Comparison of ENCODE assay signal across 8 cellular contexts in genomic region chr3:48595075-48595525, GRCh38. TPM values are rescaled to one million over a fixed set of nuclear protein-coding genes. Genes with fewer than 3 reads are reported as not detected.
DNase-seq lines count a peak whose midpoint lies in the region; TF ChIP-seq lines count a peak whose summit lies in the region.

Gene COL7A1, minus strand, starts transcription at chr3:48595329. Its CDS starts 170 bp downstream, at chr3:48595159.

- DNase-seq in iPS DF 6.9 (ENCODE audit: low read depth, low spot score) (no peak), smooth muscle cell (lab: John Stamatoyannopoulos, UW; ENCODE audit: unreplicated experiment) (no peak), DMS79 (lab: John Stamatoyannopoulos, UW) (no peak), KG1 (lab: John Stamatoyannopoulos, UW) (no peak), HT-29 (ENCODE audit: low spot score) (no peak), NCI-H510A (lab: John Stamatoyannopoulos, UW) (no peak)

- peaks cover 15% of the 10 kb centered on the region for H3K79me2 ChIP-seq in smooth muscle cell (ENCODE audit: low read depth)

- peak within 1 kb of the TSS; percentile 77 for H3K4me2 ChIP-seq in smooth muscle cell

- POLR2A ChIA-PET in HEK293 (lab: Yijun Ruan, JAX) = no interaction called here

- H3K4me1 Mint-ChIP-seq in brain = peaks cover 17% of the 10 kb centered on the region

- no peak within 1 kb of the TSS for H3K4me3 Mint-ChIP-seq in brain

- H2AFZ ChIP-seq in smooth muscle cell (ENCODE audit: low read depth) = no peak within 1 kb of the TSS

- peak within 1 kb of the TSS; percentile 91 for H3K9ac ChIP-seq in smooth muscle cell (ENCODE audit: low read depth)

- H3K36me3 ChIP-seq in HEK293 (ENCODE audit: control insufficient read depth in 2 of 2, insufficient read depth in 1 of 2, low read length in 2 of 2) = peaks cover 0 to 34% of the 10 kb centered on the region in 2 experiments; a peak in 1 of 3 replicates
- H3K36me3 ChIP-seq in iPS DF 6.9 (ENCODE audit: control insufficient read depth, insufficient read depth, low read length) = peaks cover 17% of the 10 kb centered on the region
- H3K36me3 ChIP-seq in smooth muscle cell (ENCODE audit: low read depth) = no peaks in the 10 kb centered on the region

- no peaks in the 10 kb centered on the region for H3K9me3 Mint-ChIP-seq in brain

- H3K27ac ChIP-seq in HEK293 (ENCODE audit: extremely low read depth, low read depth, low read length) (no peak within 1 kb of the TSS; the same call in 1 of the 2 replicates), iPS DF 6.9 (ENCODE audit: low read length) (no peak within 1 kb of the TSS), smooth muscle cell (ENCODE audit: low read depth) (peak within 1 kb of the TSS; percentile 100)

- H4K20me1 ChIP-seq in smooth muscle cell (ENCODE audit: low read depth) = peaks cover 32% of the 10 kb centered on the region

- peak within 1 kb of the TSS in 3 of 5 experiments; percentile 38 to 59 (median 57) for H3K27ac Mint-ChIP-seq in brain

- H3K9me3 ChIP-seq in HEK293 (ENCODE audit: control insufficient read depth, insufficient read depth, low read depth, low read length) (no peaks in the 10 kb centered on the region), iPS DF 6.9 (ENCODE audit: control insufficient read depth, insufficient read depth, low read length) (no peaks in the 10 kb centered on the region), smooth muscle cell (replicated peaks; ENCODE audit: low read depth) (no peaks in the 10 kb centered on the region)

- no peaks in the 10 kb centered on the region; the same call in 1 of the 2 replicates for H3K4me1 ChIP-seq in HEK293 (ENCODE audit: control insufficient read depth, insufficient read depth, low read length)
- peaks cover 10% of the 10 kb centered on the region for H3K4me1 ChIP-seq in iPS DF 6.9 (ENCODE audit: control insufficient read depth, insufficient read depth, low read length)
- H3K4me1 ChIP-seq in smooth muscle cell (ENCODE audit: low read depth) = peaks cover 20% of the 10 kb centered on the region

- H3K27me3 Mint-ChIP-seq in brain = peaks cover 5% of the 10 kb centered on the region

- WGBS in iPS DF 6.9 (ENCODE audit: insufficient coverage, insufficient read length) = no CpG with 5 or more reads among the region's 35 CpGs
- 34% methylated on average over 26 of the region's 35 CpGs for WGBS in smooth muscle cell (ENCODE audit: low lambda C conversion rate)

- CTCF ChIA-PET in HEK293 (lab: Yijun Ruan, JAX) = no interaction called here

- H3K27me3 ChIP-seq in iPS DF 6.9 (ENCODE audit: control insufficient read depth, insufficient read depth, low read length) = no peaks in the 10 kb centered on the region
- no peaks in the 10 kb centered on the region for H3K27me3 ChIP-seq in smooth muscle cell (ENCODE audit: low read depth)

- H3F3A ChIP-seq in smooth muscle cell (ENCODE audit: low read depth) = peaks cover 36% of the 10 kb centered on the region

- peaks cover 18% of the 10 kb centered on the region for H3K36me3 Mint-ChIP-seq in brain

- TF ChIP-seq CTCF in HEK293 (tag by site-specific recombination; IDR thresholded peaks at IDR 0.05) = no peak
- TF ChIP-seq CTCF in brain (conservative IDR thresholded peaks at IDR 0.05) = no peak
- no peak for TF ChIP-seq CTCF in smooth muscle cell (IDR thresholded peaks at IDR 0.05; ENCODE audit: borderline replicate concordance, insufficient read depth, poor library complexity, severe bottlenecking)

- H3K4me3 ChIP-seq in HEK293 (ENCODE audit: low read depth, low read length) = peak within 1 kb of the TSS; percentile 32
- peak within 1 kb of the TSS; percentile 18; the same call in 1 of the 2 replicates for H3K4me3 ChIP-seq in iPS DF 6.9 (ENCODE audit: low read length)
- peak within 1 kb of the TSS; percentile 34 for H3K4me3 ChIP-seq in smooth muscle cell

TF ChIP-seq in HEK293, 187 proteins besides CTCF, POLR2A, EP300 and RAD21:
- TF ChIP-seq WT1 (tag by site-specific recombination; IDR thresholded peaks at IDR 0.05) = no peak

RNA-seq across cellular contexts. Expression of gene COL7A1, which starts in this region (rescaled TPM):
- polyA plus RNA-seq in brain (ENCODE audit: insufficient read depth, low read depth, low replicate concordance) (1.5 TPM), smooth muscle cell (80.7 and 173 TPM in 2 replicates)
- 45.9 and 57.3 TPM in 2 replicates for total RNA-seq in smooth muscle cell
- 0.10 and 0.31 TPM in 2 replicates for total RNA-seq in HT-29 (2014; rRNA removed; shearing (Covaris generic))

Comparison
In these comparisons a context has a peak if more than half of its experiments do, and no peak if none do; other contexts are left out.
1. RNA of gene COL7A1 (total RNA-seq): 45.9 to 57.3 TPM in smooth muscle cell; 0.10 to 0.31 TPM in HT-29; every median in the first group is over 10 times any median in the second.
2. RNA of gene COL7A1 (polyA plus RNA-seq): 80.7 to 173 TPM in smooth muscle cell; 1.5 TPM in brain (single experiment); every median in the first group is over 10 times any median in the second.
3. Peak in every context shown above with its lines, with median percentiles within 50 percentile points of each other: H3K4me3 ChIP-seq.